10 cellular contexts compared by ENCODE assay signal in the genomic region with DNA sequence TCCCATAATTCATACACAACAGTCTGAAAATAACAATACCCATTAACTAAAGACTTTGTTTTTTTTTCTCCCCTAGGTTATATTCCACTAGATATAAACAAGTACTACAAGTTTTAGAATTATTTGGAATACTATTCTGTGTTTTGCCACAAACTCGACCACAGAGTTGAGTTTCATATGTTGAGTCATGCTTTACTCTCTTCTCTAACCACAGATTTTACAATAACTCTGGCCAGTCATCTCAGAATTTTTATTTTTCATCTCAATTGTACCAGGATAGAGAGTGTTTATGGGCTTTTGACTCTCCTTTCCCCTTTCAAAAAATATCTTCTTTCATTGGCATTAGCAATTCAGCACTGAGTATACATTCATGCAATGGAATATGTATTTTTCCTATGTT.
DNase-seq lines count a peak whose midpoint lies in the region; ATAC-seq and TF ChIP-seq lines count a peak whose summit lies in the region.
"Had no signal": no experiment of that assay in that cellular context is flagged by ENCODE, and none has a peak within 500 bp of the region (broad histone marks: within the 10 kb centered on the region; RNA-seq: fewer than 3 reads in every experiment).

No MANE protein-coding gene starts in this region.

- no peaks in the 10 kb centered on the region for H3K4me1 Mint-ChIP-seq in naive thymus-derived CD8-positive, alpha-beta T cell

- no peak overlapping the region for H3K27ac Mint-ChIP-seq in naive thymus-derived CD8-positive, alpha-beta T cell

- no peaks in the 10 kb centered on the region for H3K27me3 Mint-ChIP-seq in naive thymus-derived CD8-positive, alpha-beta T cell

- no peak overlapping the region for H3K4me3 ChIP-seq in epithelial cell of esophagus (ENCODE audit: low read length)
- H3K4me3 ChIP-seq: tibial artery had no signal

- peaks cover 0 to 2% (median 0%) of the 10 kb centered on the region in 9 donors for H3K9me3 Mint-ChIP-seq in naive thymus-derived CD8-positive, alpha-beta T cell

- ATAC-seq in GM21526 (IDR thresholded peaks at IDR 0.05; ENCODE audit: low FRiP score, unreplicated experiment) (peak; percentile 84), HG03432 (IDR thresholded peaks at IDR 0.05; ENCODE audit: unreplicated experiment) (peak; percentile 83)
- ATAC-seq in naive thymus-derived CD8-positive, alpha-beta T cell, result no peak

- TF ChIP-seq CTCF in epithelial cell of esophagus (IDR thresholded peaks at IDR 0.05; ENCODE audit: insufficient read depth, low read depth, low read length, missing control alignments), result no peak

- POLR2A ChIA-PET in naive thymus-derived CD8-positive, alpha-beta T cell (lab: Charles Lee), result no interaction called here

- H3K4me3 Mint-ChIP-seq in naive thymus-derived CD8-positive, alpha-beta T cell, result no peak overlapping the region

- DNase-seq in ELR (ENCODE audit: low read depth), result peak; percentile 84
- DNase-seq in epithelial cell of esophagus (ENCODE audit: low read depth), result peak; percentile 72
- DNase-seq in naive thymus-derived CD8-positive, alpha-beta T cell, result no peak
- DNase-seq in SK-N-DZ (ENCODE audit: low spot score), result no peak
- no peak for DNase-seq in NCI-H2081 (lab: John Stamatoyannopoulos, UW)
- DNase-seq in SKM-1 (lab: John Stamatoyannopoulos, UW; ENCODE audit: unreplicated experiment), result no peak
- DNase-seq: retina, tibial artery had no signal

- no peaks in the 10 kb centered on the region for H3K36me3 Mint-ChIP-seq in naive thymus-derived CD8-positive, alpha-beta T cell

Comparison
In these comparisons a context has a peak if more than half of its experiments do, and no peak if none do; other contexts are left out.
1. DNase-seq: peak in ELR (single experiment) and epithelial cell of esophagus (single experiment); none in naive thymus-derived CD8-positive, alpha-beta T cell (0 of 10), SK-N-DZ (single experiment), NCI-H2081 (0 of 2) and SKM-1 (single experiment).
2. ATAC-seq: peak in GM21526 (single experiment) and HG03432 (single experiment); none in naive thymus-derived CD8-positive, alpha-beta T cell (0 of 2).